9 cellular contexts compared by ENCODE assay signal in the genomic region with DNA sequence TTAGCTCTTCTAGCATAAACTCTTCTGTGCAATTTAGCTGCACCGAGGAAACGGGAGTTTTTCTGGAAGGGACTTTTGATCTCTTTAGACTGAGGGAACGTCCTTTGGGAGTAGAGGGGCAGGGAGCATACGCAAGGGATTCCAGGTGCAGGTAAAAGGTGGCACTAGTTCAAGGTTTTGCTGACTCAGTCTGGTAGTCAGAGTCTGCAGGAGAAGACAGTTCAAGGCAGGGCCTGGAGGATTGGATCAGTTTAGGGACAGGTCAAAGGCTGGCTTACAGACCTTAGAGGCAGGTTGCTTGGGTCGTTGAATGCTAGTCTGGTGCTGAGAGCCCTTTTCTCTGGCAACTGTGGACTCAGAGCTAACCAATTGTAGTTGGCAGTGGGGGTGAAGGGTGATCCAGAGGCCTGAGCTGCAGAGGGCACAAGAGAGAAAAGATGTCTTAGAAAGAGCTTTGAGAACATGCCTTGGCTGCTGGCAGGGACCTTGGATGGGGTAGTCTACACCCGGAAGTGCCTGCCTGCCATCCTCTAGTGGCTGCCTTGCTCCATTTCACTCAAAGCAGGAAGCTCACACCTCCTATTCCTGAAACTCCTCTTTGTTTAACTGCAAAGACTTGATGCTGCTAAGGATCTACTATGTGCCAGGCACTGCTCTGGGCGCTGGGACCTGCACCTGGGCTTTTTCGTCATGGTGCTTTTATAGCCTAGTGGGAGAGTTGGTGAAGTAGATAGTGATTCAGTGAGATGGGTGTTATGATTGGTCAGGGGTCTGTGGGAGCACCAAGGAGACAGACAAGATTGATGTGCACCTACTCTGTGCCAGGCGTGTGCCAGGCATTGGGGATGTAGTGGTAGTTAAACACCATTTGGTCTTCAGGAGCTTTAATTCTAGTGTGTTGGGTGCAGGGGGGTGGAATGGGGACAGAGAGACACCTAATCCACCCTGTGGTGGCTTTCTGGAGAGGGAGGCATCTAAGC. TPM values are rescaled to one million over a fixed set of nuclear protein-coding genes. Genes with fewer than 3 reads are reported as not detected.
DNase-seq lines count a peak whose midpoint lies in the region; ATAC-seq, FAIRE-seq and TF ChIP-seq lines count a peak whose summit lies in the region.
"Had no signal": no experiment of that assay in that cellular context is flagged by ENCODE, and none has a peak within 500 bp of the region (broad histone marks: within the 10 kb centered on the region; RNA-seq: fewer than 3 reads in every experiment).

No MANE protein-coding gene starts in this region.

- H2AFZ ChIP-seq in endothelial cell of umbilical vein (ENCODE audit: low read depth, low read length), result no peak overlapping the region

- CTCF ChIA-PET in endothelial cell of umbilical vein (lab: Charles Lee), result interaction anchor here (0.7 to 1.4 kb wide), 3 partner anchors 9 to 80 kb away, joined by 3 to 8 read pairs (median 3); no protein-coding TSS in a partner anchor

- peak overlapping the region; percentile 85 for H3K4me2 ChIP-seq in endothelial cell of umbilical vein (ENCODE audit: insufficient read depth, low read length)

- no peaks in the 10 kb centered on the region for H3K9me1 ChIP-seq in endothelial cell of umbilical vein (replicated peaks; ENCODE audit: control insufficient read depth, extremely low read depth, insufficient read depth, low read length)

- BruUV-seq in endothelial cell of umbilical vein (replicated peaks; lab: Mats Ljungman, UMichigan), result no TSS peak

- TF ChIP-seq POLR2A in endothelial cell of umbilical vein (IDR thresholded peaks at IDR 0.05; ENCODE audit: low read depth, low read length), result no peak
- no peak for TF ChIP-seq POLR2A in spleen (IDR thresholded peaks at IDR 0.05)

- DNase-seq in NCI-H146 (lab: John Stamatoyannopoulos, UW), result peak; percentile 52
- no peak for DNase-seq in NCI-H146 treated with DMSO at 0.1 percent for 48 hours (lab: John Stamatoyannopoulos, UW; ENCODE audit: unreplicated experiment)
- DNase-seq in RWPE2 (ENCODE audit: low spot score), result no peak
- DNase-seq in endothelial cell of umbilical vein (ENCODE audit: low read depth, low spot score), result no peak
- DNase-seq in spleen, result peak; percentile 84
- no peak for DNase-seq in GM19238 (ENCODE audit: insufficient read length, low spot score)
- no peak for DNase-seq in NCI-H2107 treated with DMSO at 0.1 percent for 48 hours (lab: John Stamatoyannopoulos, UW; ENCODE audit: unreplicated experiment)

- intact Hi-C loops in endothelial cell of umbilical vein (cut with micrococcal nuclease), result loop anchor here (5.0 to 10.0 kb wide), 5 partner anchors 58 to 750 kb away; no protein-coding TSS in a partner anchor
- intact Hi-C loops in spleen (cut with DNase I; ENCODE audit: low total_unique reads), result no loop called here

- H3K36me3 ChIP-seq in RWPE2 (ENCODE audit: low read depth) (no peaks in the 10 kb centered on the region), endothelial cell of umbilical vein (ENCODE audit: control insufficient read depth in 2 of 2, extremely low read depth in 1 of 2, insufficient read depth in 2 of 2, low read length in 2 of 2) (no peaks in the 10 kb centered on the region), spleen (peaks cover 0 to 14% (median 0%) of the 10 kb centered on the region in 6 donors)

- H3K27me3 ChIP-seq in RWPE2 (ENCODE audit: insufficient read depth, poor library complexity, severe bottlenecking), result no peaks in the 10 kb centered on the region
- H3K27me3 ChIP-seq in endothelial cell of umbilical vein (ENCODE audit: control insufficient read depth in 2 of 2, insufficient read depth in 2 of 2, low read length in 2 of 2), result no peaks in the 10 kb centered on the region
- no peaks in the 10 kb centered on the region for H3K27me3 ChIP-seq in spleen (replicated peaks in 1 of 7)

- ATAC-seq in RWPE2 (ENCODE audit: low read depth) (no peak), GM21723 (IDR thresholded peaks at IDR 0.05; ENCODE audit: unreplicated experiment) (no peak)

- H4K20me1 ChIP-seq in endothelial cell of umbilical vein (replicated peaks; ENCODE audit: control insufficient read depth, extremely low read depth, insufficient read depth, low read length), result no peaks in the 10 kb centered on the region

- H3K4me1 ChIP-seq in RWPE2 (ENCODE audit: insufficient read depth, poor library complexity, severe bottlenecking), result peaks cover 25% of the 10 kb centered on the region
- peaks cover 23% of the 10 kb centered on the region for H3K4me1 ChIP-seq in endothelial cell of umbilical vein (ENCODE audit: control insufficient read depth, extremely low read depth, insufficient read depth, low read length)
- H3K4me1 ChIP-seq in spleen, result peaks cover 36 to 98% (median 78%) of the 10 kb centered on the region in 6 donors

- peak overlapping the region; percentile 99 for H3K27ac ChIP-seq in RWPE2 (ENCODE audit: poor library complexity, severe bottlenecking)
- H3K27ac ChIP-seq in endothelial cell of umbilical vein (ENCODE audit: insufficient read depth, low read depth, low read length), result no peak overlapping the region
- H3K27ac ChIP-seq in spleen, result peak overlapping the region; percentile 92 to 100 (median 98)

- H3K79me2 ChIP-seq in endothelial cell of umbilical vein (ENCODE audit: control insufficient read depth, insufficient read depth, low read length), result peaks cover 17% of the 10 kb centered on the region

- TF ChIP-seq CTCF in RWPE2 (IDR thresholded peaks at IDR 0.05; ENCODE audit: poor library complexity, severe bottlenecking), result no peak
- no peak for TF ChIP-seq CTCF in endothelial cell of umbilical vein (IDR thresholded peaks at IDR 0.05; ENCODE audit: extremely low read depth in 1 of 2, insufficient read depth in 1 of 2, low read depth in 1 of 2, low read length in 2 of 2)
- TF ChIP-seq CTCF in spleen (IDR thresholded peaks at IDR 0.05 in 8 of 11, conservative IDR thresholded peaks at IDR 0.05 in 3 of 11), result peak in 2 of 11 experiments; percentile 3 to 29

- POLR2A ChIA-PET in endothelial cell of umbilical vein (lab: Charles Lee), result no interaction called here

- FAIRE-seq in endothelial cell of umbilical vein (lab: Jason Lieb, UNC), result no peak
- FAIRE-seq: HTR-8/SVneo had no signal

- 48 to 65% (median 52%) methylated on average over 9 of the region's 9 CpGs for WGBS in spleen, 5 donors

- H3K4me3 ChIP-seq in RWPE2 (ENCODE audit: severe bottlenecking) (peak overlapping the region; percentile 62), endothelial cell of umbilical vein (replicated peaks in 1 of 3; ENCODE audit: insufficient read depth in 1 of 3, low read depth in 1 of 3, low read length in 3 of 3) (no peak overlapping the region), spleen (peak overlapping the region in 7 of 8 donors; percentile 4 to 91 (median 67))

- H3K9ac ChIP-seq in endothelial cell of umbilical vein (replicated peaks; ENCODE audit: extremely low read depth, insufficient read depth, low read length), result no peak overlapping the region

- no peaks in the 10 kb centered on the region for H3K9me3 ChIP-seq in RWPE2 (ENCODE audit: severe bottlenecking)
- no peaks in the 10 kb centered on the region for H3K9me3 ChIP-seq in endothelial cell of umbilical vein (replicated peaks; ENCODE audit: control insufficient read depth, insufficient read depth, low read length)
- no peaks in the 10 kb centered on the region for H3K9me3 ChIP-seq in spleen

- dilution Hi-C loops in endothelial cell of umbilical vein (cut with MboI; ENCODE audit: extremely low pct_ligation_motif_present, low sequenced_read_pairs), result no loop called here

TF ChIP-seq in endothelial cell of umbilical vein, 7 proteins besides CTCF, POLR2A, EP300 and RAD21:
- no peak for TF ChIP-seq FOS (IDR thresholded peaks at IDR 0.05; ENCODE audit: borderline replicate concordance, insufficient read depth, low read length)
- no peak for TF ChIP-seq JUN (IDR thresholded peaks at IDR 0.05; ENCODE audit: borderline replicate concordance, insufficient read depth, insufficient read length, low read depth)
- no peak for TF ChIP-seq POLR2AphosphoS5 (IDR thresholded peaks at IDR 0.05; ENCODE audit: insufficient read depth, low read depth, low read length)
- TF ChIP-seq EZH2 (IDR thresholded peaks at IDR 0.05; ENCODE audit: borderline replicate concordance, low read depth, low read length, severe bottlenecking), result no peak
- TF ChIP-seq MYC (IDR thresholded peaks at IDR 0.05; ENCODE audit: low read depth, low read length), result no peak

RNA-seq across cellular contexts. Expression of a gene that starts 17.1 kb away (rescaled TPM):
- total RNA-seq in endothelial cell of umbilical vein (0.53 and 0.80 TPM in 2 replicates), spleen (10 to 100 TPM; 16.0 to 62.4 (median 24.8) TPM)
- polyA plus RNA-seq in endothelial cell of umbilical vein (0.03 and 0.05 TPM in 2 replicates), spleen (1 to 10 TPM in 2 of 3 donors, under 1 TPM in 1; 0.77 to 3.2 (median 1.7) TPM)
- polyA plus RNA-seq in endothelial cell of umbilical vein (2011; cell fraction: cytosol; rRNA removed), result 0.03 and 0.06 TPM in 2 replicates
- 0.51 and 0.70 TPM in 2 replicates for polyA plus RNA-seq in endothelial cell of umbilical vein (2011; cell fraction: nucleus; rRNA removed)
- 0.04 and 0.07 TPM in 2 replicates for polyA plus RNA-seq in endothelial cell of umbilical vein (2012)
- 0.46 and 0.81 TPM in 2 replicates for polyA minus RNA-seq in endothelial cell of umbilical vein
- not detected for polyA minus RNA-seq in endothelial cell of umbilical vein (2011; cell fraction: cytosol; rRNA and poly(A)+ RNA removed)
- 1.3 and 2.0 TPM in 2 replicates for polyA minus RNA-seq in endothelial cell of umbilical vein (2011; cell fraction: nucleus; rRNA and poly(A)+ RNA removed)

RNA-seq across cellular contexts. Expression of a gene that starts 52.7 kb away (rescaled TPM):
- total RNA-seq in endothelial cell of umbilical vein (not detected in 2 replicates), spleen (not detected)
- polyA plus RNA-seq in endothelial cell of umbilical vein (not detected in 2 replicates), spleen (under 1 TPM; 0.20 to 0.24 (median 0.22) TPM)
- polyA plus RNA-seq in endothelial cell of umbilical vein (2011; cell fraction: cytosol; rRNA removed), result not detected in 2 replicates
- not detected in 2 replicates for polyA plus RNA-seq in endothelial cell of umbilical vein (2011; cell fraction: nucleus; rRNA removed)
- not detected in 2 replicates for polyA plus RNA-seq in endothelial cell of umbilical vein (2012)
- polyA minus RNA-seq in endothelial cell of umbilical vein, result not detected in 2 replicates
- not detected for polyA minus RNA-seq in endothelial cell of umbilical vein (2011; cell fraction: cytosol; rRNA and poly(A)+ RNA removed)
- not detected in 2 replicates for polyA minus RNA-seq in endothelial cell of umbilical vein (2011; cell fraction: nucleus; rRNA and poly(A)+ RNA removed)

RNA-seq across cellular contexts. Expression of a gene that starts 56.7 kb away (rescaled TPM):
- total RNA-seq in endothelial cell of umbilical vein (not detected in 2 replicates), spleen (1 to 10 TPM in 6 of 7 donors, under 1 TPM in 1; 0.34 to 2.9 (median 2.1) TPM)
- polyA plus RNA-seq in endothelial cell of umbilical vein (not detected in 2 replicates), spleen (1 to 10 TPM in 2 of 3 donors, under 1 TPM in 1; 0.98 to 1.9 (median 1.3) TPM)
- not detected in 2 replicates for polyA plus RNA-seq in endothelial cell of umbilical vein (2011; cell fraction: cytosol; rRNA removed)
- not detected in 2 replicates for polyA plus RNA-seq in endothelial cell of umbilical vein (2011; cell fraction: nucleus; rRNA removed)
- polyA plus RNA-seq in endothelial cell of umbilical vein (2012), result not detected in 2 replicates
- not detected in 2 replicates for polyA minus RNA-seq in endothelial cell of umbilical vein
- not detected for polyA minus RNA-seq in endothelial cell of umbilical vein (2011; cell fraction: cytosol; rRNA and poly(A)+ RNA removed)
- polyA minus RNA-seq in endothelial cell of umbilical vein (2011; cell fraction: nucleus; rRNA and poly(A)+ RNA removed), result not detected in 2 replicates

Comparison
In these comparisons a context has a peak if more than half of its experiments do, and no peak if none do; other contexts are left out.
1. DNase-seq: peak in NCI-H146 (single experiment) and spleen (single experiment); none in NCI-H146 treated with DMSO at 0.1 percent for 48 hours (single experiment), RWPE2 (single experiment), endothelial cell of umbilical vein (single experiment), GM19238 (single experiment) and NCI-H2107 treated with DMSO at 0.1 percent for 48 hours (single experiment).
2. H3K4me3 ChIP-seq: peak in RWPE2 (single experiment) and spleen (7 of 8); none in endothelial cell of umbilical vein (0 of 3).